In genomic region chr20:52143277-52143676, GRCh38 we compare ENCODE assay signal across 25 cellular contexts. TPM values are rescaled to one million over a fixed set of nuclear protein-coding genes. Genes with fewer than 3 reads are reported as not detected.
DNase-seq lines count a peak whose midpoint lies in the region; ATAC-seq, FAIRE-seq and TF ChIP-seq lines count a peak whose summit lies in the region.
"Had no signal": no experiment of that assay in that cellular context is flagged by ENCODE, and none has a peak within 500 bp of the region (broad histone marks: within the 10 kb centered on the region; RNA-seq: fewer than 3 reads in every experiment).

No MANE protein-coding gene starts in this region.

- WGBS in ovary, 3 donors = 87 to 94% (median 91%) methylated on average over 2 of the region's 2 CpGs

- no peak for TF ChIP-seq CTCF in VCaP (conservative IDR thresholded peaks at IDR 0.05)
- no peak for TF ChIP-seq CTCF in mucosa of descending colon (IDR thresholded peaks at IDR 0.05)
- TF ChIP-seq CTCF in ovary (IDR thresholded peaks at IDR 0.05) = no peak

- no peaks in the 10 kb centered on the region for H3K4me1 ChIP-seq in mucosa of descending colon (ENCODE audit: low read depth)
- H3K4me1 ChIP-seq in ovary (ENCODE audit: insufficient read depth) = no peaks in the 10 kb centered on the region
- H3K4me1 ChIP-seq: BE2C had no signal

- no peaks in the 10 kb centered on the region for H3K9me3 ChIP-seq in mucosa of descending colon
- no peaks in the 10 kb centered on the region for H3K9me3 ChIP-seq in ovary
- H3K9me3 ChIP-seq: BE2C had no signal

- TF ChIP-seq EP300 in ovary (IDR thresholded peaks at IDR 0.05) = no peak

- H3K4me3 ChIP-seq in mucosa of descending colon = no peak overlapping the region
- H3K4me3 ChIP-seq in ovary = no peak overlapping the region
- H3K4me3 ChIP-seq: BLaER1, GM12878 had no signal

- no peak for TF ChIP-seq POLR2A in ovary (IDR thresholded peaks at IDR 0.05)

- no peaks in the 10 kb centered on the region for H3K27me3 ChIP-seq in ovary
- H3K27me3 ChIP-seq: BE2C, BLaER1 had no signal

- H3K36me3 ChIP-seq in mucosa of descending colon (ENCODE audit: low read depth) (no peaks in the 10 kb centered on the region), ovary (no peaks in the 10 kb centered on the region)
- H3K36me3 ChIP-seq: BE2C had no signal

- intact Hi-C loops in mucosa of descending colon (cut with DNase I, micrococcal nuclease) = no loop called here
- intact Hi-C loops in ovary (cut with DNase I) = no loop called here

- H3K27ac ChIP-seq in VCaP = peak overlapping the region; percentile 61
- H3K27ac ChIP-seq in ovary = no peak overlapping the region
- H3K27ac ChIP-seq: BLaER1 had no signal

- DNase-seq in mucosa of descending colon (no peak), urothelium cell line (ENCODE audit: low spot score) (no peak), ovary (no peak)
- DNase-seq: 8988T; ACHN; BE2C; C1 segment of cervical spinal cord; CD4-positive, alpha-beta memory T cell; CD4-positive, CD25-positive, alpha-beta regulatory T cell; CD8-positive, alpha-beta memory T cell; COR-L47; DMS 273 treated with DMSO at 0.1 percent for 48 hours; DMS153; DMS53; DMS79; DND-41; EL; GDM1 had no signal

- FAIRE-seq in urothelium cell line (lab: Jason Lieb, UNC) = no peak
- FAIRE-seq: A204.1, GM12878, GM12892, GM18507 had no signal

- peak; percentile 59 for ATAC-seq in mucosa of descending colon
- ATAC-seq in HG02642 (IDR thresholded peaks at IDR 0.05; ENCODE audit: poor library complexity, unreplicated experiment) = no peak
- ATAC-seq: GM12878 had no signal

RNA-seq across cellular contexts. Expression of gene ZFP64, which starts 48.3 kb away (rescaled TPM):
- total RNA-seq in mucosa of descending colon = 10 to 100 TPM; 15.0 to 23.5 (median 15.3) TPM
- total RNA-seq in ovary = 10 to 100 TPM in 3 of 7 donors, 1 to 10 TPM in 4; 6.7 to 13.4 (median 9.8) TPM
- 10 to 100 TPM in 1 of 2 donors, 1 to 10 TPM in 1; 6.3 to 16.4 TPM for polyA plus RNA-seq in ovary
